ENCODE assay signal across 12 cellular contexts in the genomic region with DNA sequence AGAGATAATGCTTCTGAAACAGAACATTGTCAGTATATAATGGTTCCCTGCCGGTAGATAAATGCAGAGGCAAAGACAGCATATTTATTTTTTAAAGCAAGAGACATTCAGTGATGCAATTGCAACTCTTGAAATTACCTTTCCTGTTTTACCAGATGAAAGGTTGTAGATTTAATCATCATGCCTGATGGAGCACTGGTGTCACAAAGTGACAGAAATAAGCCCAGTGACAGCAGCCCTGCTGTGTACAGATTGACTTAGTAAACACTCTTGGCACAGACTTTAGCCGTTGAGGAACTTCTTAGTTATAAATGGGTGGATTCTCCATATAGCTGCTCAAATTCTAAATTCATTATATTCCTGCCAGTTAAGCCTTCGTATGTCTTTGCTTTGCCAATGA.
A peak's percentile ranks its signal among the peaks of the same experiment; 100 is the strongest.
DNase-seq lines count a peak whose midpoint lies in the region; ATAC-seq and TF ChIP-seq lines count a peak whose summit lies in the region.
"Had no signal": no experiment of that assay in that cellular context is flagged by ENCODE, and none has a peak within 500 bp of the region (broad histone marks: within the 10 kb centered on the region; RNA-seq: fewer than 3 reads in every experiment).

No MANE protein-coding gene starts in this region.

- peak; percentile 3 for DNase-seq in NCI-H510A treated with DMSO at 0.1 percent for 48 hours (lab: John Stamatoyannopoulos, UW)
- DNase-seq in NCI-H510A (lab: John Stamatoyannopoulos, UW): no peak
- no peak for DNase-seq in osteoblast (ENCODE audit: insufficient read length, low spot score, missing footprints)
- no peak for DNase-seq in activated effector memory CD4-positive, alpha-beta T cell treated with Interleukin-2 at 50 U/mL for 16 hours
- DNase-seq in progenitor cell of endocrine pancreas (ENCODE audit: low spot score, unreplicated experiment): no peak
- DNase-seq: body of pancreas, EL, midbrain had no signal

- no peaks in the 10 kb centered on the region for H3K27me3 ChIP-seq in SU-DHL-6 (ENCODE audit: low read length)
- H3K27me3 ChIP-seq in osteoblast (ENCODE audit: insufficient read depth, low read length): no peaks in the 10 kb centered on the region
- H3K27me3 ChIP-seq: body of pancreas had no signal

- no peak overlapping the region for H3K4me3 Mint-ChIP-seq in progenitor cell of endocrine pancreas (ENCODE audit: low read depth)

- no peaks in the 10 kb centered on the region for H3K36me3 ChIP-seq in SU-DHL-6 (ENCODE audit: low read length)
- H3K36me3 ChIP-seq in osteoblast (ENCODE audit: insufficient read depth, low read length): peaks cover 8% of the 10 kb centered on the region

- H3K27ac ChIP-seq in SU-DHL-6 (ENCODE audit: low read depth, low read length): no peak overlapping the region
- peak overlapping the region; percentile 7 for H3K27ac ChIP-seq in osteoblast (ENCODE audit: low read depth, low read length)
- H3K27ac ChIP-seq: body of pancreas had no signal

- no peaks in the 10 kb centered on the region for H4K20me1 ChIP-seq in SU-DHL-6 (ENCODE audit: low read depth, low read length)
- peaks cover 7% of the 10 kb centered on the region for H4K20me1 ChIP-seq in osteoblast (ENCODE audit: insufficient read depth, low read length)

- H3K79me2 ChIP-seq in SU-DHL-6 (ENCODE audit: insufficient read depth, low read length) (no peaks in the 10 kb centered on the region), osteoblast (ENCODE audit: insufficient read depth, low read length) (peaks cover 44% of the 10 kb centered on the region)

- no peaks in the 10 kb centered on the region for H3K9me2 ChIP-seq in SU-DHL-6 (replicated peaks; ENCODE audit: insufficient read depth, low read length)

- TF ChIP-seq CTCF in SU-DHL-6 (IDR thresholded peaks at IDR 0.05; ENCODE audit: insufficient read depth, low read length, poor library complexity, severe bottlenecking): no peak
- TF ChIP-seq CTCF in osteoblast (IDR thresholded peaks at IDR 0.05; ENCODE audit: extremely low read depth, low read depth, low read length): no peak
- no peak for TF ChIP-seq CTCF in progenitor cell of endocrine pancreas (IDR thresholded peaks at IDR 0.05; ENCODE audit: unreplicated experiment)

- ATAC-seq in HG03432 (IDR thresholded peaks at IDR 0.05; ENCODE audit: unreplicated experiment) (peak; percentile 18), GM19467 (IDR thresholded peaks at IDR 0.05; ENCODE audit: unreplicated experiment) (no peak)
- ATAC-seq: body of pancreas, K562 had no signal

- H3K4me1 Mint-ChIP-seq in progenitor cell of endocrine pancreas (ENCODE audit: low read depth): peaks cover 5% of the 10 kb centered on the region

- no peak overlapping the region for H3K9ac ChIP-seq in SU-DHL-6 (ENCODE audit: low read length)

- H3F3A ChIP-seq in SU-DHL-6 (ENCODE audit: insufficient read depth): no peaks in the 10 kb centered on the region

- no peaks in the 10 kb centered on the region for H3K36me3 Mint-ChIP-seq in progenitor cell of endocrine pancreas (ENCODE audit: insufficient read depth)

- H3K9me3 ChIP-seq in SU-DHL-6 (ENCODE audit: insufficient read depth, low read length) (no peaks in the 10 kb centered on the region), osteoblast (ENCODE audit: low read depth, low read length) (no peaks in the 10 kb centered on the region)
- H3K9me3 ChIP-seq: body of pancreas had no signal

- H3K27me3 Mint-ChIP-seq in progenitor cell of endocrine pancreas: no peaks in the 10 kb centered on the region

- H3K4me3 ChIP-seq in SU-DHL-6 (ENCODE audit: insufficient read depth, low read length, poor library complexity, severe bottlenecking) (no peak overlapping the region), osteoblast (ENCODE audit: insufficient read depth, low read length) (no peak overlapping the region)
- H3K4me3 ChIP-seq: body of pancreas, K562 had no signal

- H2AFZ ChIP-seq in SU-DHL-6 (ENCODE audit: low read depth, low read length, severe bottlenecking) (no peak overlapping the region), osteoblast (ENCODE audit: low read length) (no peak overlapping the region)

- peaks cover 38% of the 10 kb centered on the region for H3K4me1 ChIP-seq in osteoblast (ENCODE audit: insufficient read depth, low read length)
- H3K4me1 ChIP-seq: body of pancreas had no signal

- H3K27ac Mint-ChIP-seq in progenitor cell of endocrine pancreas: no peak overlapping the region

- no peaks in the 10 kb centered on the region for H3K9me3 Mint-ChIP-seq in progenitor cell of endocrine pancreas (ENCODE audit: low read depth)

- peak overlapping the region; percentile 30 for H3K4me2 ChIP-seq in SU-DHL-6 (ENCODE audit: low read depth, low read length, poor library complexity, severe bottlenecking)
- no peak overlapping the region for H3K4me2 ChIP-seq in osteoblast (ENCODE audit: insufficient read depth, low read length)
